ENCODE assay signal across 20 cellular contexts in genomic region chr9:121316852-121317373, GRCh38. TPM values are rescaled to one million over a fixed set of nuclear protein-coding genes. Genes with fewer than 3 reads are reported as not detected.
DNase-seq lines count a peak whose midpoint lies in the region; TF ChIP-seq lines count a peak whose summit lies in the region.
"Had no signal": no experiment of that assay in that cellular context is flagged by ENCODE, and none has a peak within 500 bp of the region (broad histone marks: within the 10 kb centered on the region; RNA-seq: fewer than 3 reads in every experiment).

No MANE protein-coding gene starts in this region.

- TF ChIP-seq CTCF in ascending aorta (IDR thresholded peaks at IDR 0.05) (no peak), esophagus muscularis mucosa (IDR thresholded peaks at IDR 0.05) (no peak), thyroid gland (IDR thresholded peaks at IDR 0.05) (no peak)

- no peak for TF ChIP-seq POLR2A in esophagus muscularis mucosa (IDR thresholded peaks at IDR 0.05; ENCODE audit: low read depth)
- TF ChIP-seq POLR2A in thyroid gland (IDR thresholded peaks at IDR 0.05): no peak

- H3K27me3 ChIP-seq in ascending aorta (no peaks in the 10 kb centered on the region), esophagus muscularis mucosa (no peaks in the 10 kb centered on the region), rectal smooth muscle tissue (ENCODE audit: control insufficient read depth, insufficient read depth, low read length) (no peaks in the 10 kb centered on the region), thyroid gland (no peaks in the 10 kb centered on the region)
- H3K27me3 ChIP-seq: body of pancreas, neural progenitor cell had no signal

- intact Hi-C loops in ascending aorta (cut with DNase I) (loop anchor here (1.0 kb wide), 1 partner anchor 59 kb away; no protein-coding TSS in a partner anchor), esophagus muscularis mucosa (cut with DNase I) (no loop called here), thyroid gland (cut with DNase I) (loop anchor here (5.0 kb wide), 2 partner anchors 80 to 105 kb away; no protein-coding TSS in a partner anchor)

- no peaks in the 10 kb centered on the region for H3K9me3 ChIP-seq in ascending aorta
- H3K9me3 ChIP-seq in esophagus muscularis mucosa: no peaks in the 10 kb centered on the region
- no peaks in the 10 kb centered on the region for H3K9me3 ChIP-seq in thyroid gland
- H3K9me3 ChIP-seq: body of pancreas, HAP-1, mucosa of descending colon had no signal

- H3K27ac ChIP-seq in ascending aorta: peak overlapping the region; percentile 98 to 99
- peak overlapping the region; percentile 87 to 99 (median 92) for H3K27ac ChIP-seq in esophagus muscularis mucosa (replicated peaks in 1 of 4)
- H3K27ac ChIP-seq in rectal smooth muscle tissue (ENCODE audit: low read depth, low read length): peak overlapping the region; percentile 23
- peak overlapping the region in 2 of 3 donors; percentile 80 to 91 for H3K27ac ChIP-seq in thyroid gland
- H3K27ac ChIP-seq: neural progenitor cell, WERI-Rb-1 had no signal

- no peak for DNase-seq in ascending aorta (ENCODE audit: low spot score in 2 of 2)
- no peak for DNase-seq in esophagus muscularis mucosa (ENCODE audit: extremely low spot score)
- no peak for DNase-seq in thyroid gland
- DNase-seq in activated CD8-positive, alpha-beta memory T cell treated with anti-CD3 and anti-CD28 coated beads for 24 hours: no peak
- DNase-seq in cerebellar cortex (ENCODE audit: low spot score): no peak
- DNase-seq in cerebellum (ENCODE audit: low spot score): no peak
- DNase-seq: activated CD4-positive, alpha-beta T cell treated with anti-CD3 and anti-CD28 coated beads, Interleukin-2, amount 10 ng/mL, durations not matched to agents 7 days and 5 days; activated naive CD8-positive, alpha-beta T cell treated with anti-CD3 and anti-CD28 coated beads for 36 hours; CD4-positive, alpha-beta T cell; endodermal cell; KG1; mucosa of descending colon; NCI-H526 treated with DMSO at 0.1 percent for 48 hours; stimulated activated CD4-positive, alpha-beta T cell treated with anti-CD3 and anti-CD28 coated beads, Interleukin-12 subunit alpha, Interleukin-12 subunit beta, amount 100 ng/mL, for 4 hours; stimulated activated CD4-positive, alpha-beta T cell treated with anti-CD3 and anti-CD28 coated beads, Interleukin-4, amount 100 ng/mL, for 4 hours; WERI-Rb-1 had no signal

- H3K4me1 ChIP-seq in ascending aorta: peaks cover 4 to 37% of the 10 kb centered on the region in 2 donors
- peaks cover 74 to 100% (median 97%) of the 10 kb centered on the region in 4 donors for H3K4me1 ChIP-seq in esophagus muscularis mucosa
- peaks cover 12% of the 10 kb centered on the region for H3K4me1 ChIP-seq in rectal smooth muscle tissue (ENCODE audit: control insufficient read depth, insufficient read depth, low read length)
- H3K4me1 ChIP-seq in thyroid gland: peaks cover 21 to 43% of the 10 kb centered on the region in 2 donors
- H3K4me1 ChIP-seq: HAP-1, neural progenitor cell had no signal

- H3K4me3 ChIP-seq in ascending aorta (no peak overlapping the region), esophagus muscularis mucosa (no peak overlapping the region), rectal smooth muscle tissue (ENCODE audit: low read length) (no peak overlapping the region), thyroid gland (replicated peaks in 1 of 3) (no peak overlapping the region)
- H3K4me3 ChIP-seq: body of pancreas, HAP-1, mucosa of descending colon, neural progenitor cell had no signal

- H3K36me3 ChIP-seq in ascending aorta: peaks cover 90 to 92% of the 10 kb centered on the region in 2 donors
- H3K36me3 ChIP-seq in esophagus muscularis mucosa: peaks cover 70 to 100% (median 96%) of the 10 kb centered on the region in 4 donors
- peaks cover 50% of the 10 kb centered on the region for H3K36me3 ChIP-seq in rectal smooth muscle tissue (ENCODE audit: control insufficient read depth, insufficient read depth, low read length)
- H3K36me3 ChIP-seq in thyroid gland: peaks cover 45 to 68% of the 10 kb centered on the region in 2 donors
- H3K36me3 ChIP-seq: HAP-1, neural progenitor cell, WERI-Rb-1 had no signal

- WGBS in esophagus muscularis mucosa: 89% methylated on average over 11 of the region's 11 CpGs
- 94% methylated on average over 11 of the region's 11 CpGs for WGBS in thyroid gland, 2 donors

- no peak for TF ChIP-seq EP300 in esophagus muscularis mucosa (IDR thresholded peaks at IDR 0.05)

- H3K9ac ChIP-seq in rectal smooth muscle tissue (ENCODE audit: low read length): no peak overlapping the region
- H3K9ac ChIP-seq: neural progenitor cell had no signal

RNA-seq across cellular contexts. Expression of gene GSN, which starts 49.0 kb away (rescaled TPM):
- 3,012 TPM for total RNA-seq in ascending aorta
- total RNA-seq in esophagus muscularis mucosa: 1,000 to 10,000 TPM; 2,509 to 3,811 (median 3,170) TPM
- total RNA-seq in thyroid gland: 1,000 to 10,000 TPM; 1,151 to 1,624 (median 1,443) TPM
- total RNA-seq in cerebellum: 136 TPM

RNA-seq across cellular contexts. Expression of gene STOM, which starts 53.1 kb away (rescaled TPM):
- 306 TPM for total RNA-seq in ascending aorta
- 100 to 1,000 TPM; 250 to 554 (median 444) TPM for total RNA-seq in esophagus muscularis mucosa
- 100 to 1,000 TPM; 104 to 275 (median 142) TPM for total RNA-seq in thyroid gland
- total RNA-seq in cerebellum: 42.6 TPM

Comparison
In these comparisons a context has a peak if more than half of its experiments do, and no peak if none do; other contexts are left out.
1. H3K27ac ChIP-seq: peak in every context shown above with its lines; median percentile 98 in ascending aorta; 92 in esophagus muscularis mucosa; 86 in thyroid gland; 23 in rectal smooth muscle tissue.